22 cellular contexts compared by ENCODE assay signal in genomic region chr5:66291771-66292170, GRCh38.
"Had no signal": no experiment of that assay in that cellular context is flagged by ENCODE, and none has a peak within 500 bp of the region (broad histone marks: within the 10 kb centered on the region; RNA-seq: fewer than 3 reads in every experiment).

No MANE protein-coding gene starts in this region.

- H3K4me1 ChIP-seq: colonic mucosa, esophagus squamous epithelium, foreskin keratinocyte, gastrocnemius medialis, gastroesophageal sphincter, heart left ventricle, heart right ventricle had no signal

- DNase-seq: colonic mucosa; cortex of kidney; dermis blood vessel endothelial cell; dorsolateral prefrontal cortex; effector CD4-positive, alpha-beta T cell; effector CD8-positive, alpha-beta T cell; effector memory CD4-positive, alpha-beta T cell; effector memory CD8-positive, alpha-beta T cell; endodermal cell; erythroblast; esophagus squamous epithelium; foreskin fibroblast; foreskin keratinocyte; foreskin melanocyte; gastrocnemius medialis; glutamatergic neuron; heart left ventricle; heart right ventricle had no signal

- H3K9me3 ChIP-seq: colonic mucosa, esophagus squamous epithelium, gastrocnemius medialis had no signal

- H3K4me1 Mint-ChIP-seq: endodermal cell had no signal

- H3K4me3 ChIP-seq: colonic mucosa, coronary artery, dorsolateral prefrontal cortex, esophagus squamous epithelium, gastrocnemius medialis, gastroesophageal sphincter, heart left ventricle, heart right ventricle had no signal

- H3K4me3 Mint-ChIP-seq: dendritic cell treated with granulocyte-macrophage colony-stimulating factor and Interleukin-4, amounts not matched to agents 40 ng/mL and 50 ng/mL, for 4 days; effector memory CD8-positive, alpha-beta T cell; endodermal cell had no signal

- H3K27ac Mint-ChIP-seq: dendritic cell treated with granulocyte-macrophage colony-stimulating factor and Interleukin-4, amounts not matched to agents 40 ng/mL and 50 ng/mL, for 4 days; effector memory CD8-positive, alpha-beta T cell; endodermal cell had no signal

- H3K9me3 Mint-ChIP-seq: dendritic cell treated with granulocyte-macrophage colony-stimulating factor and Interleukin-4, amounts not matched to agents 40 ng/mL and 50 ng/mL, for 4 days; effector memory CD8-positive, alpha-beta T cell; endodermal cell had no signal

- H3K27ac ChIP-seq: colonic mucosa, coronary artery, dorsolateral prefrontal cortex, epithelial cell of prostate, esophagus squamous epithelium, foreskin keratinocyte, gastrocnemius medialis, gastroesophageal sphincter, heart left ventricle, heart right ventricle had no signal

- H3K27me3 ChIP-seq: colonic mucosa, dorsolateral prefrontal cortex, esophagus squamous epithelium, gastrocnemius medialis, heart left ventricle had no signal

- H3K36me3 ChIP-seq: colonic mucosa, esophagus squamous epithelium, gastrocnemius medialis, gastroesophageal sphincter, heart left ventricle, heart right ventricle had no signal
